In genomic region chr12:26271889-26272492, GRCh38 we compare ENCODE assay signal across 8 cellular contexts.
DNase-seq lines count a peak whose midpoint lies in the region; TF ChIP-seq lines count a peak whose summit lies in the region.

No MANE protein-coding gene starts in this region.

- no peaks in the 10 kb centered on the region for H3K36me3 Mint-ChIP-seq in glutamatergic neuron (ENCODE audit: unreplicated experiment)

- no peak overlapping the region for H3K4me3 ChIP-seq in adrenal gland

- TF ChIP-seq POLR2A in adrenal gland (IDR thresholded peaks at IDR 0.05), result no peak

- DNase-seq in GM20000 (ENCODE audit: low spot score) (peak; percentile 22), adrenal gland (peak in 6 of 7 donors; percentile 47 to 67 (median 60)), hippocampal formation (lab: John Stamatoyannopoulos, UW) (peak; percentile 19 to 30), 8988T (no peak), NCI-H524 treated with DMSO at 0.1 percent for 48 hours (lab: John Stamatoyannopoulos, UW) (no peak), glutamatergic neuron (no peak), NCI-H187 (lab: John Stamatoyannopoulos, UW) (no peak)
- DNase-seq in stimulated activated CD4-positive, alpha-beta T cell treated with anti-CD3 and anti-CD28 coated beads, Interleukin-4, amount 100 ng/mL, for 1 hour, result peak; percentile 45

- intact Hi-C loops in adrenal gland (cut with DNase I), result loop anchor here in 1 of 2 donors (10.0 kb wide), 1 partner anchor 147 kb away; the partner anchor contains the start of gene BHLHE41

- H3K9me3 Mint-ChIP-seq in glutamatergic neuron (ENCODE audit: unreplicated experiment), result peaks cover 5% of the 10 kb centered on the region

- H3K4me1 ChIP-seq in adrenal gland (replicated peaks in 1 of 2), result peaks cover 6 to 35% of the 10 kb centered on the region in 2 donors

- WGBS in adrenal gland, 4 donors, result 64 to 78% (median 72%) methylated on average over 14 of the region's 14 CpGs

- H3K27me3 Mint-ChIP-seq in glutamatergic neuron (ENCODE audit: unreplicated experiment), result peaks cover 2% of the 10 kb centered on the region

- TF ChIP-seq CTCF in GM20000 (IDR thresholded peaks at IDR 0.05; ENCODE audit: extremely low read depth, missing control alignments), result no peak
- TF ChIP-seq CTCF in adrenal gland (IDR thresholded peaks at IDR 0.05), result no peak
- TF ChIP-seq CTCF in glutamatergic neuron (IDR thresholded peaks at IDR 0.05; ENCODE audit: partially characterized antibody, unreplicated experiment), result no peak

- H3K4me3 Mint-ChIP-seq in glutamatergic neuron (ENCODE audit: unreplicated experiment), result no peak overlapping the region

- no peak overlapping the region for H3K27ac Mint-ChIP-seq in glutamatergic neuron (ENCODE audit: unreplicated experiment)

- no peaks in the 10 kb centered on the region for H3K36me3 ChIP-seq in adrenal gland (replicated peaks in 1 of 2)

- peaks cover 30% of the 10 kb centered on the region for H3K4me1 Mint-ChIP-seq in glutamatergic neuron (ENCODE audit: low read depth, unreplicated experiment)

- H3K27ac ChIP-seq in adrenal gland, result no peak overlapping the region

- no peaks in the 10 kb centered on the region for H3K27me3 ChIP-seq in adrenal gland

- H3K9me3 ChIP-seq in adrenal gland (replicated peaks in 1 of 3), result no peaks in the 10 kb centered on the region

Comparison
In these comparisons a context has a peak if more than half of its experiments do, and no peak if none do; other contexts are left out.
1. DNase-seq: peak in GM20000 (single experiment), adrenal gland (6 of 7), hippocampal formation (2 of 2) and stimulated activated CD4-positive, alpha-beta T cell treated with anti-CD3 and anti-CD28 coated beads, Interleukin-4, amount 100 ng/mL, for 1 hour (single experiment); none in 8988T (single experiment), NCI-H524 treated with DMSO at 0.1 percent for 48 hours (single experiment), glutamatergic neuron (single experiment) and NCI-H187 (0 of 2).